ENCODE assay signal across 19 cellular contexts in genomic region chr12:106740813-106741212, GRCh38. TPM values are rescaled to one million over a fixed set of nuclear protein-coding genes. Genes with fewer than 3 reads are reported as not detected.
A peak's percentile ranks its signal among the peaks of the same experiment; 100 is the strongest.
DNase-seq lines count a peak whose midpoint lies in the region; ATAC-seq, FAIRE-seq and TF ChIP-seq lines count a peak whose summit lies in the region.
"Had no signal": no experiment of that assay in that cellular context is flagged by ENCODE, and none has a peak within 500 bp of the region (broad histone marks: within the 10 kb centered on the region; RNA-seq: fewer than 3 reads in every experiment).

No MANE protein-coding gene starts in this region.

- H3K9ac ChIP-seq in K562 (ENCODE audit: insufficient read depth in 1 of 2, low read depth in 2 of 2, low read length in 2 of 2): no peak overlapping the region
- H3K9ac ChIP-seq: BLaER1 treated with 17β-estradiol and CSF1 and Interleukin-3, amounts not matched to agents 10 nM and 100 nM had no signal

- no peak for TF ChIP-seq CTCF in K562 (IDR thresholded peaks at IDR 0.05 in 2 of 3, conservative IDR thresholded peaks at IDR 0.05 in 1 of 3; ENCODE audit: insufficient read depth in 2 of 3, low read depth in 1 of 3, low read length in 3 of 3)

- 55% methylated on average over 4 of the region's 4 CpGs for WGBS in K562 (ENCODE audit: insufficient coverage, low coverage, missing lambda C conversion rate)

- in situ Hi-C loops in K562 (cut with MboI): no loop called here

- intact Hi-C loops in K562 (cut with micrococcal nuclease): no loop called here
- intact Hi-C loops in naive thymus-derived CD4-positive, alpha-beta T cell (cut with micrococcal nuclease): no loop called here

- H3K9me3 Mint-ChIP-seq in naive thymus-derived CD4-positive, alpha-beta T cell: no peaks in the 10 kb centered on the region
- H3K9me3 Mint-ChIP-seq: IgD-negative memory B cell had no signal

- H3K4me1 ChIP-seq in K562 (replicated peaks in 1 of 2; ENCODE audit: control insufficient read depth in 2 of 2, insufficient read depth in 2 of 2, low read length in 2 of 2): peaks cover 0 to 17% of the 10 kb centered on the region in 2 experiments; a peak in 2 of 5 replicates
- H3K4me1 ChIP-seq in naive thymus-derived CD4-positive, alpha-beta T cell (ENCODE audit: control insufficient read depth in 2 of 2, insufficient read depth in 2 of 2, low read length in 2 of 2): no peaks in the 10 kb centered on the region

- TF ChIP-seq EP300 in K562 (IDR thresholded peaks at IDR 0.05; ENCODE audit: low read length): no peak

- no peaks in the 10 kb centered on the region for H3K36me3 Mint-ChIP-seq in naive thymus-derived CD4-positive, alpha-beta T cell

- no peak overlapping the region for H3K4me2 ChIP-seq in K562 (ENCODE audit: insufficient read depth, low read length)

- no peak overlapping the region for H3K4me3 ChIP-seq in K562
- no peak overlapping the region for H3K4me3 ChIP-seq in naive thymus-derived CD4-positive, alpha-beta T cell (ENCODE audit: low read length)
- H3K4me3 ChIP-seq: BLaER1 treated with 17β-estradiol and CSF1 and Interleukin-3, amounts not matched to agents 10 nM and 100 nM; HAP-1; SJSA1 had no signal

- no peaks in the 10 kb centered on the region for H3K79me2 ChIP-seq in K562 (ENCODE audit: control insufficient read depth, insufficient read depth, low read length)

- no peaks in the 10 kb centered on the region for H3K9me1 ChIP-seq in K562 (ENCODE audit: control insufficient read depth, insufficient read depth, low read length)

- no peak for ATAC-seq in K562
- ATAC-seq in naive thymus-derived CD4-positive, alpha-beta T cell: peak; percentile 36

- H4K20me1 ChIP-seq in K562 (replicated peaks; ENCODE audit: control insufficient read depth, insufficient read depth, low read length): no peaks in the 10 kb centered on the region
- H4K20me1 ChIP-seq: BLaER1 treated with 17β-estradiol and CSF1 and Interleukin-3, amounts not matched to agents 10 nM and 100 nM had no signal

- H3K9me3 ChIP-seq in K562 (replicated peaks; ENCODE audit: control insufficient read depth, insufficient read depth, low read depth, low read length): no peaks in the 10 kb centered on the region
- no peaks in the 10 kb centered on the region for H3K9me3 ChIP-seq in naive thymus-derived CD4-positive, alpha-beta T cell (ENCODE audit: control insufficient read depth in 2 of 3, low read length in 3 of 3)
- H3K9me3 ChIP-seq: BLaER1 treated with 17β-estradiol and CSF1 and Interleukin-3, amounts not matched to agents 10 nM and 100 nM; HAP-1; SJSA1 had no signal

- no TSS peak for BruUV-seq in K562 (replicated peaks; lab: Mats Ljungman, UMichigan)

- DNase-seq in SKM-1 treated with dmso at 0.1 percent for 144 hours (lab: John Stamatoyannopoulos, UW; ENCODE audit: unreplicated experiment) (peak; percentile 1), SKM-1 (lab: John Stamatoyannopoulos, UW; ENCODE audit: unreplicated experiment) (no peak), NOMO-1 treated with dmso at 0.1 percent for 144 hours (lab: John Stamatoyannopoulos, UW; ENCODE audit: unreplicated experiment) (peak; percentile 41), K562 (ENCODE audit: extremely low read depth in 1 of 4, low spot score in 3 of 4) (no peak), kidney glomerular epithelial cell (lab: John Stamatoyannopoulos, UW) (no peak)
- DNase-seq in naive thymus-derived CD4-positive, alpha-beta T cell: no peak
- DNase-seq in effector CD4-positive, alpha-beta T cell: no peak
- no peak for DNase-seq in stimulated activated CD8-positive, alpha-beta memory T cell treated with anti-CD3 and anti-CD28 coated beads, Interleukin-4, amount 100 ng/mL, for 48 hours
- DNase-seq: 8988T; COR-L47; DMS153; NCI-H1092 treated with DMSO at 0.1 percent for 48 hours; NCI-H1694 treated with DMSO at 0.1 percent for 48 hours; NCI-H69; NK-92 treated with Interleukin-12 subunit alpha and Interleukin-12 subunit beta, amount 100 ng/mL, for 24 hours had no signal

- H2AFZ ChIP-seq in K562 (ENCODE audit: low read depth, low read length): no peak overlapping the region

- no peak for FAIRE-seq in K562 (lab: Jason Lieb, UNC)

- H3K27me3 ChIP-seq in K562 (ENCODE audit: control insufficient read depth in 2 of 2, insufficient read depth in 2 of 2, low read length in 2 of 2): peaks cover 4 to 10% of the 10 kb centered on the region in 2 experiments
- H3K27me3 ChIP-seq in naive thymus-derived CD4-positive, alpha-beta T cell (ENCODE audit: control insufficient read depth in 2 of 2, insufficient read depth in 2 of 2, low read length in 2 of 2): no peaks in the 10 kb centered on the region
- H3K27me3 ChIP-seq: BLaER1 treated with 17β-estradiol and CSF1 and Interleukin-3, amounts not matched to agents 10 nM and 100 nM had no signal

- H3K27me3 Mint-ChIP-seq in naive thymus-derived CD4-positive, alpha-beta T cell: peaks cover 0 to 46% (median 5%) of the 10 kb centered on the region in 5 donors

- CTCF ChIA-PET in K562 (lab: Yijun Ruan, JAX; ENCODE audit: low intra/inter-chr PET ratio): no interaction called here
- CTCF ChIA-PET in naive thymus-derived CD4-positive, alpha-beta T cell (lab: Charles Lee): interaction anchor here (1.5 kb wide), 1 partner anchor 101 kb away, joined by 4 read pairs; no protein-coding TSS in a partner anchor

- H3K27ac Mint-ChIP-seq in naive thymus-derived CD4-positive, alpha-beta T cell: peak overlapping the region in 1 of 9 donors; percentile 7
- H3K27ac Mint-ChIP-seq: IgD-negative memory B cell had no signal

- no peak for TF ChIP-seq POLR2A in K562 (conservative IDR thresholded peaks at IDR 0.05)

- TF ChIP-seq RAD21 in K562 (CRISPR knock-in tag; conservative IDR thresholded peaks at IDR 0.05 in 1 of 2, IDR thresholded peaks at IDR 0.05 in 1 of 2): no peak

- no peaks in the 10 kb centered on the region for H3K36me3 ChIP-seq in K562 (ENCODE audit: control insufficient read depth, insufficient read depth, low read length)
- no peaks in the 10 kb centered on the region for H3K36me3 ChIP-seq in naive thymus-derived CD4-positive, alpha-beta T cell (ENCODE audit: control insufficient read depth in 2 of 3, insufficient read depth in 3 of 3, low read length in 3 of 3)
- H3K36me3 ChIP-seq: BLaER1 treated with 17β-estradiol and CSF1 and Interleukin-3, amounts not matched to agents 10 nM and 100 nM; HAP-1; SJSA1 had no signal

- POLR2A ChIA-PET in K562 (lab: Yijun Ruan, JAX): interaction anchor here (1.2 to 1.9 kb wide), 2 partner anchors 8 to 12 kb away, joined by 4 to 10 read pairs; no protein-coding TSS in a partner anchor
- POLR2A ChIA-PET in naive thymus-derived CD4-positive, alpha-beta T cell (lab: Charles Lee): interaction anchor here (0.7 kb wide), 1 partner anchor 13 kb away, joined by 3 read pairs; no protein-coding TSS in a partner anchor

- no peak overlapping the region for H3K27ac ChIP-seq in K562 (ENCODE audit: extremely low read depth, low read depth, low read length)
- no peak overlapping the region for H3K27ac ChIP-seq in naive thymus-derived CD4-positive, alpha-beta T cell (ENCODE audit: low read depth, low read length)
- H3K27ac ChIP-seq: BLaER1 treated with 17β-estradiol and CSF1 and Interleukin-3, amounts not matched to agents 10 nM and 100 nM; SJSA1 had no signal

- peaks cover 0 to 8% (median 5%) of the 10 kb centered on the region in 7 donors for H3K4me1 Mint-ChIP-seq in naive thymus-derived CD4-positive, alpha-beta T cell
- H3K4me1 Mint-ChIP-seq: IgD-negative memory B cell had no signal

- no peak overlapping the region for H3K4me3 Mint-ChIP-seq in naive thymus-derived CD4-positive, alpha-beta T cell
- H3K4me3 Mint-ChIP-seq: IgD-negative memory B cell had no signal

TF ChIP-seq in K562, 482 proteins besides CTCF, POLR2A, EP300 and RAD21 (continues in another document):
- TF ChIP-seq SPI1 (IDR thresholded peaks at IDR 0.05; ENCODE audit: borderline replicate concordance, low read depth, low read length) (peak; percentile 73; the same call in 1 of the 2 replicates), HBP1 (CRISPR knock-in tag; IDR thresholded peaks at IDR 0.05) (no peak)

RNA-seq across cellular contexts. Expression of gene RIC8B, which starts 33.7 kb away (rescaled TPM):
- 9.0 and 16.7 TPM in 2 replicates for total RNA-seq in K562 (2011; cell fraction: chromatin; rRNA removed; ENCODE audit: low replicate concordance)
- 3.0 and 3.9 TPM in 2 replicates for total RNA-seq in K562 (2011; cell fraction: nucleolus; rRNA removed)
- total RNA-seq in K562 (2011; cell fraction: nucleoplasm; rRNA removed): 6.3 and 11.9 TPM in 2 replicates
- total RNA-seq in K562 (2014; rRNA removed): 2.2 and 2.9 TPM in 2 replicates
- 5.6 and 5.9 TPM in 2 replicates for total RNA-seq in K562 (2014; rRNA removed; fragmentation: Illumina TruSeq; extraction: Trizol)
- total RNA-seq in K562 (2015; rRNA removed; fragmentation: Illumina TruSeq; extraction: Trizol): 6.4 and 7.2 TPM in 2 replicates
- 6.0 and 6.7 TPM in 2 replicates for total RNA-seq in K562 (2021)
- 6.1 and 8.1 TPM in 2 replicates for polyA plus RNA-seq in K562 (2011; rRNA removed)
- 2.1 and 3.3 TPM in 2 replicates for polyA plus RNA-seq in K562 (2011; cell fraction: cytosol; rRNA removed)
- 7.4 and 10.2 TPM in 2 replicates for polyA plus RNA-seq in K562 (2011; cell fraction: nucleus; rRNA removed)
- polyA plus RNA-seq in K562 (2012): 5.0 and 5.8 TPM in 2 replicates
- 4.8 and 4.9 TPM in 2 replicates for polyA plus RNA-seq in K562 (2014; fragmentation: Illumina TruSeq; extraction: Trizol)
- polyA plus RNA-seq in K562 (2014; fragmentation: Nextera tagmentation; extraction: Ambion mirVana): 1 to 10 TPM in 1 of 2 experiments, under 1 TPM in 1; 0.92 to 1.6 TPM
- polyA plus RNA-seq in K562 (2014; rRNA removed): 3.2 and 3.7 TPM in 2 replicates
- 17.3 and 20.0 TPM in 2 replicates for polyA minus RNA-seq in K562 (2011; rRNA and poly(A)+ RNA removed)
- polyA minus RNA-seq in K562 (2011; cell fraction: cytosol; rRNA and poly(A)+ RNA removed): 2.3 and 6.4 TPM in 2 replicates
- polyA minus RNA-seq in K562 (2011; cell fraction: nucleus; rRNA and poly(A)+ RNA removed): 7.8 and 13.4 TPM in 2 replicates
- 10 to 100 TPM in 4 of 5 experiments, 1 to 10 TPM in 1; 9.8 to 21.1 (median 15.6) TPM for total RNA-seq in naive thymus-derived CD4-positive, alpha-beta T cell
- 10 to 100 TPM in 1 of 2 donors, 1 to 10 TPM in 1; 8.0 to 11.4 TPM for polyA plus RNA-seq in naive thymus-derived CD4-positive, alpha-beta T cell

Comparison
In these comparisons a context has a peak if more than half of its experiments do, and no peak if none do; other contexts are left out.
1. DNase-seq: peak in SKM-1 treated with dmso at 0.1 percent for 144 hours (single experiment) and NOMO-1 treated with dmso at 0.1 percent for 144 hours (single experiment); none in SKM-1 (single experiment), K562 (0 of 4), naive thymus-derived CD4-positive, alpha-beta T cell (0 of 9), effector CD4-positive, alpha-beta T cell (single experiment), stimulated activated CD8-positive, alpha-beta memory T cell treated with anti-CD3 and anti-CD28 coated beads, Interleukin-4, amount 100 ng/mL, for 48 hours (single experiment) and kidney glomerular epithelial cell (single experiment).